1 cellular context compared by ENCODE assay signal in the genomic region with DNA sequence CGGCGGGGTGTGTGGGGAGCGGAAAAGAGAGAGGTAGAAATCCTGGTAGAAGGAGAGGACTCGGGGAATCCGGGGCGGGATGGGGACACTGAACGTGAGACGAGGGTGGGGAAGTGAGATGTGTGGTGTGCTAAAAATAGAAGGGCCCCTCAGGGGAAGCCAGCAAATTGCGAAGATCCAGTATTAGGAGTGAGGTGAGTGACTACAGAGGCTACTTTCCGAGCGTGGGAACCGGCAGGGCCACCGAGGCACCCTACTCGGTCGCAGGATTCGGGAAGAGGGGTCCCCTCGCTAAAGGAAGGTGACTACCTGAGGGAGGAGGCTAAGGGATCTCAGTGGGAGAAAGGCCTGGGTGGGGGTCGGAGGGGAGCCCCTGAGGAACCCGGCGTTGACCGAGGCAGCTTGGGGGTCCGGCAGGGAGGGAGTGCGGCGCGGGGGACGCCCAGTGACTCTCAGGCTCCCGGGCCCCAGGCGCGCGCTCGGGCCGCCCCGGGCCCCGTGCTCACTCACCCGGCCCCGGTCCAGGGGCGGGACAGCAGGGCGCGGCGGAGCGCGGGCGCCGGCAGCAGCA.
TF ChIP-seq lines count a peak whose summit lies in the region.

No MANE protein-coding gene starts in this region.

TF ChIP-seq in HCT116, 20 proteins besides CTCF, POLR2A, EP300 and RAD21 (continued from another document):
- TF ChIP-seq, protein P1, sequence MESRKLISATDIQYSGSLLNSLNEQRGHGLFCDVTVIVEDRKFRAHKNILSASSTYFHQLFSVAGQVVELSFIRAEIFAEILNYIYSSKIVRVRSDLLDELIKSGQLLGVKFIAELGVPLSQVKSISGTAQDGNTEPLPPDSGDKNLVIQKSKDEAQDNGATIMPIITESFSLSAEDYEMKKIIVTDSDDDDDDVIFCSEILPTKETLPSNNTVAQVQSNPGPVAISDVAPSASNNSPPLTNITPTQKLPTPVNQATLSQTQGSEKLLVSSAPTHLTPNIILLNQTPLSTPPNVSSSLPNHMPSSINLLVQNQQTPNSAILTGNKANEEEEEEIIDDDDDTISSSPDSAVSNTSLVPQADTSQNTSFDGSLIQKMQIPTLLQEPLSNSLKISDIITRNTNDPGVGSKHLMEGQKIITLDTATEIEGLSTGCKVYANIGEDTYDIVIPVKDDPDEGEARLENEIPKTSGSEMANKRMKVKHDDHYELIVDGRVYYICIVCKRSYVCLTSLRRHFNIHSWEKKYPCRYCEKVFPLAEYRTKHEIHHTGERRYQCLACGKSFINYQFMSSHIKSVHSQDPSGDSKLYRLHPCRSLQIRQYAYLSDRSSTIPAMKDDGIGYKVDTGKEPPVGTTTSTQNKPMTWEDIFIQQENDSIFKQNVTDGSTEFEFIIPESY (IDR thresholded peaks at IDR 0.05; ENCODE audit: extremely low read depth, insufficient replicate concordance, low read length) = no peak
- no peak for TF ChIP-seq SRF (IDR thresholded peaks at IDR 0.05; ENCODE audit: low read depth)
- no peak for TF ChIP-seq CBX3 (IDR thresholded peaks at IDR 0.05; ENCODE audit: low read depth)
- TF ChIP-seq, protein P2, sequence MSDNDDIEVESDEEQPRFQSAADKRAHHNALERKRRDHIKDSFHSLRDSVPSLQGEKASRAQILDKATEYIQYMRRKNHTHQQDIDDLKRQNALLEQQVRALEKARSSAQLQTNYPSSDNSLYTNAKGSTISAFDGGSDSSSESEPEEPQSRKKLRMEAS (IDR thresholded peaks at IDR 0.05) = no peak
- no peak for TF ChIP-seq SP1 (IDR thresholded peaks at IDR 0.05; ENCODE audit: low read depth)
- no peak for TF ChIP-seq ZFX (IDR thresholded peaks at IDR 0.05)
- TF ChIP-seq SIN3A (IDR thresholded peaks at IDR 0.05; ENCODE audit: low read depth) = no peak
- TF ChIP-seq ZNF274 (IDR thresholded peaks at IDR 0.05; ENCODE audit: low read depth, low read length) = no peak
- no peak for TF ChIP-seq YY1 (IDR thresholded peaks at IDR 0.05; ENCODE audit: extremely low read depth, insufficient replicate concordance, low read depth, low read length)
- no peak for TF ChIP-seq JUND (IDR thresholded peaks at IDR 0.05)
- no peak for TF ChIP-seq POLR2AphosphoS5 (IDR thresholded peaks at IDR 0.05; ENCODE audit: low read depth, low read length)
- no peak for TF ChIP-seq ELF1 (IDR thresholded peaks at IDR 0.05; ENCODE audit: borderline replicate concordance, low read depth)
- TF ChIP-seq, protein P3, sequence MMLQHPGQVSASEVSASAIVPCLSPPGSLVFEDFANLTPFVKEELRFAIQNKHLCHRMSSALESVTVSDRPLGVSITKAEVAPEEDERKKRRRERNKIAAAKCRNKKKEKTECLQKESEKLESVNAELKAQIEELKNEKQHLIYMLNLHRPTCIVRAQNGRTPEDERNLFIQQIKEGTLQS (IDR thresholded peaks at IDR 0.05) = no peak
- TF ChIP-seq, protein P4, sequence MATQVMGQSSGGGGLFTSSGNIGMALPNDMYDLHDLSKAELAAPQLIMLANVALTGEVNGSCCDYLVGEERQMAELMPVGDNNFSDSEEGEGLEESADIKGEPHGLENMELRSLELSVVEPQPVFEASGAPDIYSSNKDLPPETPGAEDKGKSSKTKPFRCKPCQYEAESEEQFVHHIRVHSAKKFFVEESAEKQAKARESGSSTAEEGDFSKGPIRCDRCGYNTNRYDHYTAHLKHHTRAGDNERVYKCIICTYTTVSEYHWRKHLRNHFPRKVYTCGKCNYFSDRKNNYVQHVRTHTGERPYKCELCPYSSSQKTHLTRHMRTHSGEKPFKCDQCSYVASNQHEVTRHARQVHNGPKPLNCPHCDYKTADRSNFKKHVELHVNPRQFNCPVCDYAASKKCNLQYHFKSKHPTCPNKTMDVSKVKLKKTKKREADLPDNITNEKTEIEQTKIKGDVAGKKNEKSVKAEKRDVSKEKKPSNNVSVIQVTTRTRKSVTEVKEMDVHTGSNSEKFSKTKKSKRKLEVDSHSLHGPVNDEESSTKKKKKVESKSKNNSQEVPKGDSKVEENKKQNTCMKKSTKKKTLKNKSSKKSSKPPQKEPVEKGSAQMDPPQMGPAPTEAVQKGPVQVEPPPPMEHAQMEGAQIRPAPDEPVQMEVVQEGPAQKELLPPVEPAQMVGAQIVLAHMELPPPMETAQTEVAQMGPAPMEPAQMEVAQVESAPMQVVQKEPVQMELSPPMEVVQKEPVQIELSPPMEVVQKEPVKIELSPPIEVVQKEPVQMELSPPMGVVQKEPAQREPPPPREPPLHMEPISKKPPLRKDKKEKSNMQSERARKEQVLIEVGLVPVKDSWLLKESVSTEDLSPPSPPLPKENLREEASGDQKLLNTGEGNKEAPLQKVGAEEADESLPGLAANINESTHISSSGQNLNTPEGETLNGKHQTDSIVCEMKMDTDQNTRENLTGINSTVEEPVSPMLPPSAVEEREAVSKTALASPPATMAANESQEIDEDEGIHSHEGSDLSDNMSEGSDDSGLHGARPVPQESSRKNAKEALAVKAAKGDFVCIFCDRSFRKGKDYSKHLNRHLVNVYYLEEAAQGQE (IDR thresholded peaks at IDR 0.05; ENCODE audit: low read depth) = no peak
- no peak for TF ChIP-seq EZH2phosphoT487 (IDR thresholded peaks at IDR 0.05; ENCODE audit: borderline replicate concordance)
- no peak for TF ChIP-seq EZH2 (IDR thresholded peaks at IDR 0.05)
